10 cellular contexts compared by ENCODE assay signal in the genomic region with DNA sequence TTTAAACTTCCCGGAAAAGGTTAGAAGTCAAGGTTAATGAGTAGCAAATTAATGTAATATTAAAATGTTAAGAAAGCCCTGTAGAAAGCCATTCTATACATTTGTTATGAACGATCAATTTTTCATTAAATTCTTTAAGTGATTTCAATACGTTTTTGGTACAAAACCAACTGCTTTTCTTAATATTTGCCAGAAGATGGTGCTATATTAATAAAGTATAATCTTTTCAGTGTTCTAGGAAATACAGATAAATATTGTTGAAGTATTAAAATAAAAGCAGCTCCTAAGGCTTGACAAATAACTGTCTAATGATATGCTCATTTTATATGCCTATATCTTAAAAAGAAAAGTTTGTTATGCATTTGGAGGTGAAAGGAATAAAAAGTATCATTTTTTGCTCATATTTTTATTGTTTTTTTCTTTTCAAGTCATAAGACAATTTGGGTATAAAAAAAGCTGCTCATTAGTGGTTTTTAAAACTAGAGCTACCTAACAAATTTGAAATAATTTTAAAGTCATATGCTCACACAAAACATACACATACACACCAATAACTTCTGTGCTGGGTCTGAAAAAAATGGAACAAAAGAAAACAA.
DNase-seq lines count a peak whose midpoint lies in the region; ATAC-seq lines count a peak whose summit lies in the region.
"Had no signal": no experiment of that assay in that cellular context is flagged by ENCODE, and none has a peak within 500 bp of the region (broad histone marks: within the 10 kb centered on the region; RNA-seq: fewer than 3 reads in every experiment).

No MANE protein-coding gene starts in this region.

- ATAC-seq in HG03045 (IDR thresholded peaks at IDR 0.05; ENCODE audit: unreplicated experiment), result no peak

- peak; percentile 26 for DNase-seq in SIG-M5 treated with dmso at 0.1 percent for 504 hours (lab: John Stamatoyannopoulos, UW; ENCODE audit: unreplicated experiment)
- no peak for DNase-seq in SIG-M5 (lab: John Stamatoyannopoulos, UW)
- peak; percentile 6 for DNase-seq in NCI-H345 (lab: John Stamatoyannopoulos, UW)
- DNase-seq in cerebellum (ENCODE audit: low spot score), result peak; percentile 0
- peak; percentile 27 for DNase-seq in renal cortical epithelial cell (ENCODE audit: low read depth)
- DNase-seq in AG08396 (ENCODE audit: low spot score), result no peak
- DNase-seq in GOT3 (lab: John Stamatoyannopoulos, UW), result no peak
- DNase-seq: activated naive CD4-positive, alpha-beta T cell; NCI-H187 had no signal

Comparison
In these comparisons a context has a peak if more than half of its experiments do, and no peak if none do; other contexts are left out.
1. DNase-seq: peak in SIG-M5 treated with dmso at 0.1 percent for 504 hours (single experiment), NCI-H345 (single experiment), cerebellum (single experiment) and renal cortical epithelial cell (single experiment); none in SIG-M5 (single experiment), AG08396 (single experiment) and GOT3 (single experiment).